ENCODE assay signal across 12 cellular contexts in genomic region chr9:83966209-83966582, GRCh38. TPM values are rescaled to one million over a fixed set of nuclear protein-coding genes. Genes with fewer than 3 reads are reported as not detected.
DNase-seq lines count a peak whose midpoint lies in the region; ATAC-seq and TF ChIP-seq lines count a peak whose summit lies in the region.
"Had no signal": no experiment of that assay in that cellular context is flagged by ENCODE, and none has a peak within 500 bp of the region (broad histone marks: within the 10 kb centered on the region; RNA-seq: fewer than 3 reads in every experiment).

No MANE protein-coding gene starts in this region.

- H2AFZ ChIP-seq in GM23338 = no peak overlapping the region

- H3K4me3 Mint-ChIP-seq in CD4-positive, CD25-positive, alpha-beta regulatory T cell = peak overlapping the region in 3 of 4 donors; percentile 1 to 40 (median 22)
- H3K4me3 Mint-ChIP-seq in GM23338 = no peak overlapping the region
- H3K4me3 Mint-ChIP-seq in activated naive CD8-positive, alpha-beta T cell treated with anti-CD3 and anti-CD28 coated beads, Interleukin-2, amount 50 U/mL, for 24 hours = no peak overlapping the region
- no peak overlapping the region for H3K4me3 Mint-ChIP-seq in mesothelial cell of epicardium

- peaks cover 11 to 27% (median 18%) of the 10 kb centered on the region in 4 donors for H3K4me1 Mint-ChIP-seq in CD4-positive, CD25-positive, alpha-beta regulatory T cell
- H3K4me1 Mint-ChIP-seq in GM23338 (0 out of 3 replicates have a peak, but pooled peaks cover 2% of the 10 kb centered on the region), mesothelial cell of epicardium (peaks cover 3% of the 10 kb centered on the region)
- H3K4me1 Mint-ChIP-seq in activated naive CD8-positive, alpha-beta T cell treated with anti-CD3 and anti-CD28 coated beads, Interleukin-2, amount 50 U/mL, for 24 hours = peaks cover 5% of the 10 kb centered on the region

- peaks cover 45% of the 10 kb centered on the region for H3F3A ChIP-seq in GM23338 (replicated peaks; ENCODE audit: low read depth)

- H3K79me2 ChIP-seq in GM23338 (replicated peaks; ENCODE audit: insufficient read depth) = peaks cover 10% of the 10 kb centered on the region

- TF ChIP-seq CTCF in GM23338 (conservative IDR thresholded peaks at IDR 0.05; ENCODE audit: low read depth in 2 of 2) = no peak
- TF ChIP-seq CTCF in mesothelial cell of epicardium (IDR thresholded peaks at IDR 0.05; ENCODE audit: unreplicated experiment) = no peak

- H3K4me3 ChIP-seq in CD4-positive, CD25-positive, alpha-beta regulatory T cell (ENCODE audit: low read depth, low read length) = no peak overlapping the region
- H3K4me3 ChIP-seq in GM23338 (no peak overlapping the region), H7 (ENCODE audit: insufficient read depth, low read depth, low read length) (no peak overlapping the region)
- H3K4me3 ChIP-seq: colonic mucosa had no signal

- no peaks in the 10 kb centered on the region for H3K9me3 Mint-ChIP-seq in CD4-positive, CD25-positive, alpha-beta regulatory T cell
- H3K9me3 Mint-ChIP-seq in GM23338 = no peaks in the 10 kb centered on the region; the same call in 1 of the 3 replicates
- no peaks in the 10 kb centered on the region for H3K9me3 Mint-ChIP-seq in activated naive CD8-positive, alpha-beta T cell treated with anti-CD3 and anti-CD28 coated beads, Interleukin-2, amount 50 U/mL, for 24 hours
- no peaks in the 10 kb centered on the region for H3K9me3 Mint-ChIP-seq in mesothelial cell of epicardium

- no peaks in the 10 kb centered on the region for H3K27me3 ChIP-seq in CD4-positive, CD25-positive, alpha-beta regulatory T cell (ENCODE audit: control insufficient read depth, insufficient read depth, low read length)
- H3K27me3 ChIP-seq in GM23338 (ENCODE audit: insufficient read depth) = no peaks in the 10 kb centered on the region
- no peaks in the 10 kb centered on the region for H3K27me3 ChIP-seq in H7 (ENCODE audit: control insufficient read depth, insufficient read depth, low read length)
- H3K27me3 ChIP-seq: colonic mucosa had no signal

- no peaks in the 10 kb centered on the region for H3K4me1 ChIP-seq in CD4-positive, CD25-positive, alpha-beta regulatory T cell (ENCODE audit: control insufficient read depth, insufficient read depth, low read length, poor library complexity, severe bottlenecking)
- H3K4me1 ChIP-seq in GM23338 (ENCODE audit: insufficient read depth) = no peaks in the 10 kb centered on the region

- H3K27me3 Mint-ChIP-seq in CD4-positive, CD25-positive, alpha-beta regulatory T cell = no peaks in the 10 kb centered on the region
- H3K27me3 Mint-ChIP-seq in GM23338 (ENCODE audit: insufficient read depth, low read depth, poor library complexity) = peaks cover 18% of the 10 kb centered on the region
- no peaks in the 10 kb centered on the region for H3K27me3 Mint-ChIP-seq in activated naive CD8-positive, alpha-beta T cell treated with anti-CD3 and anti-CD28 coated beads, Interleukin-2, amount 50 U/mL, for 24 hours
- H3K27me3 Mint-ChIP-seq in mesothelial cell of epicardium (ENCODE audit: low read depth) = no peaks in the 10 kb centered on the region

- H3K4me2 ChIP-seq in GM23338 = no peak overlapping the region

- H4K20me1 ChIP-seq in GM23338 (replicated peaks; ENCODE audit: insufficient read depth) = peaks cover 28% of the 10 kb centered on the region

- H3K27ac ChIP-seq in CD4-positive, CD25-positive, alpha-beta regulatory T cell (ENCODE audit: insufficient read depth, low read length, poor library complexity, severe bottlenecking) = no peak overlapping the region
- peak overlapping the region; percentile 15; the same call in 1 of the 2 replicates for H3K27ac ChIP-seq in GM23338 (ENCODE audit: low read depth)
- H3K27ac ChIP-seq: colonic mucosa had no signal

- peaks cover 28% of the 10 kb centered on the region for H3K36me3 Mint-ChIP-seq in CD4-positive, CD25-positive, alpha-beta regulatory T cell
- peaks cover 49% of the 10 kb centered on the region for H3K36me3 Mint-ChIP-seq in GM23338 (ENCODE audit: low read depth)
- peaks cover 44% of the 10 kb centered on the region for H3K36me3 Mint-ChIP-seq in activated naive CD8-positive, alpha-beta T cell treated with anti-CD3 and anti-CD28 coated beads, Interleukin-2, amount 50 U/mL, for 24 hours (ENCODE audit: low read depth)
- peaks cover 34% of the 10 kb centered on the region for H3K36me3 Mint-ChIP-seq in mesothelial cell of epicardium

- H3K9me3 ChIP-seq in CD4-positive, CD25-positive, alpha-beta regulatory T cell (ENCODE audit: control insufficient read depth in 2 of 2, low read length in 2 of 2) = no peaks in the 10 kb centered on the region
- H3K9me3 ChIP-seq: colonic mucosa had no signal

- DNase-seq in CD4-positive, CD25-positive, alpha-beta regulatory T cell = no peak
- peak; percentile 24 for DNase-seq in GM23338 (ENCODE audit: low spot score)
- DNase-seq in activated naive CD8-positive, alpha-beta T cell treated with anti-CD3 and anti-CD28 coated beads, Interleukin-2, amount 50 U/mL, for 24 hours = no peak
- DNase-seq in mesothelial cell of epicardium (ENCODE audit: low spot score in 2 of 2, unreplicated experiment in 2 of 2) = no peak
- DNase-seq in NCI-H2227 treated with DMSO at 0.1 percent for 48 hours (lab: John Stamatoyannopoulos, UW) = no peak
- no peak for DNase-seq in H7
- no peak for DNase-seq in ecto neural progenitor cell (ENCODE audit: low spot score)
- DNase-seq: activated effector memory CD4-positive, alpha-beta T cell treated with anti-CD3 and anti-CD28 coated beads, Interleukin-2, amount 50 U/mL, for 16 hours; colonic mucosa; kidney; stimulated activated naive CD4-positive, alpha-beta T cell treated with Interleukin-2 at 50 U/mL for 16 hours had no signal

- peaks cover 51% of the 10 kb centered on the region for H3K36me3 ChIP-seq in CD4-positive, CD25-positive, alpha-beta regulatory T cell (ENCODE audit: control insufficient read depth, insufficient read depth, low read length)
- peaks cover 37% of the 10 kb centered on the region for H3K36me3 ChIP-seq in GM23338 (ENCODE audit: insufficient read depth)
- H3K36me3 ChIP-seq in H7 (replicated peaks; ENCODE audit: control insufficient read depth, insufficient read depth, low read length) = peaks cover 12% of the 10 kb centered on the region

- ATAC-seq in CD4-positive, CD25-positive, alpha-beta regulatory T cell (ENCODE audit: low read depth in 2 of 2) = peak in 1 of 2 donors; percentile 24
- ATAC-seq in GM23338 = peak; percentile 20
- ATAC-seq in activated naive CD8-positive, alpha-beta T cell treated with anti-CD3 and anti-CD28 coated beads, Interleukin-2, amount 50 U/mL, for 24 hours = peak; percentile 11
- no peak for ATAC-seq in HG03342 (IDR thresholded peaks at IDR 0.05; ENCODE audit: unreplicated experiment)

- H3K27ac Mint-ChIP-seq in CD4-positive, CD25-positive, alpha-beta regulatory T cell = peak overlapping the region in 2 of 3 donors; percentile 56 to 85
- peak overlapping the region; percentile 61 for H3K27ac Mint-ChIP-seq in GM23338
- H3K27ac Mint-ChIP-seq in activated naive CD8-positive, alpha-beta T cell treated with anti-CD3 and anti-CD28 coated beads, Interleukin-2, amount 50 U/mL, for 24 hours = no peak overlapping the region
- H3K27ac Mint-ChIP-seq in mesothelial cell of epicardium = peak overlapping the region; percentile 47

- H3K9me2 ChIP-seq in GM23338 (ENCODE audit: insufficient read depth) = no peaks in the 10 kb centered on the region

TF ChIP-seq in GM23338, 12 proteins besides CTCF, POLR2A, EP300 and RAD21 (continues in another document):
- TF ChIP-seq, protein P1, sequence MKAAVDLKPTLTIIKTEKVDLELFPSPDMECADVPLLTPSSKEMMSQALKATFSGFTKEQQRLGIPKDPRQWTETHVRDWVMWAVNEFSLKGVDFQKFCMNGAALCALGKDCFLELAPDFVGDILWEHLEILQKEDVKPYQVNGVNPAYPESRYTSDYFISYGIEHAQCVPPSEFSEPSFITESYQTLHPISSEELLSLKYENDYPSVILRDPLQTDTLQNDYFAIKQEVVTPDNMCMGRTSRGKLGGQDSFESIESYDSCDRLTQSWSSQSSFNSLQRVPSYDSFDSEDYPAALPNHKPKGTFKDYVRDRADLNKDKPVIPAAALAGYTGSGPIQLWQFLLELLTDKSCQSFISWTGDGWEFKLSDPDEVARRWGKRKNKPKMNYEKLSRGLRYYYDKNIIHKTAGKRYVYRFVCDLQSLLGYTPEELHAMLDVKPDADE (IDR thresholded peaks at IDR 0.05) = no peak
- no peak for TF ChIP-seq CREB1 (CRISPR knock-in tag; IDR thresholded peaks at IDR 0.05; ENCODE audit: low read depth)

RNA-seq across cellular contexts. Expression of gene HNRNPK, which starts 13.8 kb away (rescaled TPM):
- 617 TPM for total RNA-seq in CD4-positive, CD25-positive, alpha-beta regulatory T cell
- 1,000 to 10,000 TPM in 1 of 4 donors, 100 to 1,000 TPM in 3; 941 to 1,033 (median 952) TPM for polyA plus RNA-seq in CD4-positive, CD25-positive, alpha-beta regulatory T cell
- total RNA-seq in GM23338 (2014; rRNA removed; shearing (Covaris generic)) = 918 and 1,083 TPM in 2 replicates
- 403 and 417 TPM in 2 replicates for polyA plus RNA-seq in GM23338 (2016; fragmentation: Nextera tagmentation; extraction: Ambion mirVana)
- 672 to 696 TPM (median 682 TPM) in 3 replicates for total RNA-seq in mesothelial cell of epicardium
- 572 and 604 TPM in 2 replicates for total RNA-seq in H7 (2014; rRNA removed; shearing (Covaris generic))

RNA-seq across cellular contexts. Expression of gene RMI1, which starts 14.4 kb away (rescaled TPM):
- total RNA-seq in CD4-positive, CD25-positive, alpha-beta regulatory T cell = 2.8 TPM
- polyA plus RNA-seq in CD4-positive, CD25-positive, alpha-beta regulatory T cell = 1 to 10 TPM; 5.5 to 9.8 (median 7.7) TPM
- total RNA-seq in GM23338 (2014; rRNA removed; shearing (Covaris generic)) = 34.2 and 36.1 TPM in 2 replicates
- 14.5 and 16.9 TPM in 2 replicates for polyA plus RNA-seq in GM23338 (2016; fragmentation: Nextera tagmentation; extraction: Ambion mirVana)
- 8.8 to 9.8 TPM (median 9.2 TPM) in 3 replicates for total RNA-seq in mesothelial cell of epicardium
- 10.7 and 12.3 TPM in 2 replicates for total RNA-seq in H7 (2014; rRNA removed; shearing (Covaris generic))

RNA-seq across cellular contexts. Expression of gene KIF27, which starts 45.0 kb away (rescaled TPM):
- total RNA-seq in CD4-positive, CD25-positive, alpha-beta regulatory T cell = 2.9 TPM
- 1 to 10 TPM in 1 of 4 donors, under 1 TPM in 2, not detected in 1; 0.46 to 1.3 (median 0.59) TPM for polyA plus RNA-seq in CD4-positive, CD25-positive, alpha-beta regulatory T cell
- total RNA-seq in GM23338 (2014; rRNA removed; shearing (Covaris generic)) = 3.3 and 3.9 TPM in 2 replicates
- 4.7 and 8.2 TPM in 2 replicates for polyA plus RNA-seq in GM23338 (2016; fragmentation: Nextera tagmentation; extraction: Ambion mirVana)
- total RNA-seq in mesothelial cell of epicardium = 11.6 to 13.7 TPM (median 13.2 TPM) in 3 replicates
- 1.8 and 2.7 TPM in 2 replicates for total RNA-seq in H7 (2014; rRNA removed; shearing (Covaris generic))

Comparison
In these comparisons a context has a peak if more than half of its experiments do, and no peak if none do; other contexts are left out.
1. H3K4me3 Mint-ChIP-seq: peak in CD4-positive, CD25-positive, alpha-beta regulatory T cell (3 of 4); none in GM23338 (single experiment), activated naive CD8-positive, alpha-beta T cell treated with anti-CD3 and anti-CD28 coated beads, Interleukin-2, amount 50 U/mL, for 24 hours (single experiment) and mesothelial cell of epicardium (single experiment).